Comparison of ENCODE assay signal across 8 cellular contexts in genomic region chr9:137218754-137219271, GRCh38.
DNase-seq lines count a peak whose midpoint lies in the region; ATAC-seq and TF ChIP-seq lines count a peak whose summit lies in the region.
"Had no signal": no experiment of that assay in that cellular context is flagged by ENCODE, and none has a peak within 500 bp of the region (broad histone marks: within the 10 kb centered on the region; RNA-seq: fewer than 3 reads in every experiment).

No MANE protein-coding gene starts in this region.

- TF ChIP-seq CTCF in astrocyte of the spinal cord (IDR thresholded peaks at IDR 0.05; ENCODE audit: low read depth, low read length), result no peak
- TF ChIP-seq CTCF in nephron (IDR thresholded peaks at IDR 0.05; ENCODE audit: unreplicated experiment in 3 of 3), result no peak

- H3K27me3 Mint-ChIP-seq in nephron (ENCODE audit: low read depth), result no peaks in the 10 kb centered on the region

- in situ Hi-C loops in astrocyte of the spinal cord (cut with HindIII; ENCODE audit: low sequenced_read_pairs), result no loop called here

- H3K4me3 ChIP-seq in astrocyte of the spinal cord (ENCODE audit: low read depth, low read length), result no peak overlapping the region

- ATAC-seq in HG02885 (IDR thresholded peaks at IDR 0.05; ENCODE audit: poor library complexity, unreplicated experiment) (no peak), GM18870 (IDR thresholded peaks at IDR 0.05; ENCODE audit: unreplicated experiment) (no peak)
- ATAC-seq: activated CD8-positive, alpha-beta T cell treated with anti-CD3 and anti-CD28 coated beads, Interleukin-2, amount 10 ng/mL, durations not matched to agents 7 days and 5 days had no signal

- DNase-seq in HuH-7 (ENCODE audit: low spot score), result peak; percentile 80
- peak; percentile 31 for DNase-seq in astrocyte of the spinal cord (ENCODE audit: low read depth, low spot score)
- DNase-seq in activated CD4-positive, alpha-beta T cell treated with anti-CD3 and anti-CD28 coated beads, Interleukin-2, amount 50 U/mL, for 1 hour, result no peak
- DNase-seq: activated CD8-positive, alpha-beta T cell treated with anti-CD3 and anti-CD28 coated beads, Interleukin-2, amount 10 ng/mL, durations not matched to agents 7 days and 5 days; NCI-H446 had no signal

- H3K36me3 Mint-ChIP-seq in nephron (ENCODE audit: low read depth), result no peaks in the 10 kb centered on the region

- H3K4me1 Mint-ChIP-seq in nephron, result peaks cover 5% of the 10 kb centered on the region

- no peaks in the 10 kb centered on the region for H3K9me3 Mint-ChIP-seq in nephron

- H3K27ac Mint-ChIP-seq in nephron, result no peak overlapping the region
- H3K27ac Mint-ChIP-seq: activated CD8-positive, alpha-beta T cell treated with anti-CD3 and anti-CD28 coated beads, Interleukin-2, amount 10 ng/mL, durations not matched to agents 7 days and 5 days had no signal

- peak overlapping the region in 2 of 3 experiments; percentile 12 to 42 for H3K4me3 Mint-ChIP-seq in nephron
- H3K4me3 Mint-ChIP-seq: activated CD8-positive, alpha-beta T cell treated with anti-CD3 and anti-CD28 coated beads, Interleukin-2, amount 10 ng/mL, durations not matched to agents 7 days and 5 days had no signal
